In the genomic region with DNA sequence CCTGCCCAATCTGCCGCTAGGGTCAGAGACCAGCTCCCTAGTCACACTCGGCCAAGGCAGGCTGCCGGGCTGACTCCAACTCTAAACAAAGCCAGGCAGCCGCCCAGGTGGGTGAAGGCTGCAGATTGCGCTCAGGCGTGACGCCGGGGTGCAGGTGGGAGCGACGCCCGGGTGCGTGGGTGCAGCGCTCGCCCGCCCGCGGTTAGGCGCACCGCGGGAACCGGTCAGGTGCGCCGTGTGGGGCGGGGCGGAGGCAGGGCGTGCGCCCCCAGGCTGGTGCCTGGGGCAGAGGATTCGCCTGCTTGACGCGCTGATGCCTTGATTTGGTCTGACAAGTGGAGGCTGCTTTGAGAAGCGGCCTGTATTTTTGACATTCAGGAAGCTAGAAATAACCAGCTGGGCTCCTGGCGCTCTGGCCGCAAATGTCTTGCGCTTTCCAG, we compare ENCODE assay signal across 8 cellular contexts.
DNase-seq lines count a peak whose midpoint lies in the region; ATAC-seq and TF ChIP-seq lines count a peak whose summit lies in the region.

No MANE protein-coding gene starts in this region.

- ATAC-seq in GM18867 (IDR thresholded peaks at IDR 0.05; ENCODE audit: unreplicated experiment) (peak; percentile 88), HG02884 (IDR thresholded peaks at IDR 0.05; ENCODE audit: unreplicated experiment) (peak; percentile 84)

- no peaks in the 10 kb centered on the region for H3K9me3 Mint-ChIP-seq in activated naive CD4-positive, alpha-beta T cell treated with anti-CD3 and anti-CD28 coated beads, Interleukin-2, amount 50 U/mL, for 24 hours

- DNase-seq in NCI-H69 (lab: John Stamatoyannopoulos, UW) (peak; percentile 84), erythroblast (lab: John Stamatoyannopoulos, UW) (no peak), epidermal melanocyte (ENCODE audit: insufficient read length, low spot score) (no peak)
- peak; percentile 52 to 81 for DNase-seq in stimulated activated CD4-positive, alpha-beta T cell treated with anti-CD3 and anti-CD28 coated beads, Interleukin-4, amount 100 ng/mL, for 4 hours

- peak overlapping the region; percentile 58 for H3K4me3 ChIP-seq in iPS-18c (ENCODE audit: insufficient read depth, low read depth, low read length)

- no peaks in the 10 kb centered on the region for H3K9me3 ChIP-seq in iPS-18c (ENCODE audit: control insufficient read depth, insufficient read depth, low read length)

- no peak for TF ChIP-seq POLR2A in erythroblast (IDR thresholded peaks at IDR 0.05; ENCODE audit: low read length)

- H3K27me3 Mint-ChIP-seq in activated naive CD4-positive, alpha-beta T cell treated with anti-CD3 and anti-CD28 coated beads, Interleukin-2, amount 50 U/mL, for 24 hours = no peaks in the 10 kb centered on the region

- H3K4me3 Mint-ChIP-seq in activated naive CD4-positive, alpha-beta T cell treated with anti-CD3 and anti-CD28 coated beads, Interleukin-2, amount 50 U/mL, for 24 hours = peak overlapping the region; percentile 75

- no peak overlapping the region for H3K27ac Mint-ChIP-seq in activated naive CD4-positive, alpha-beta T cell treated with anti-CD3 and anti-CD28 coated beads, Interleukin-2, amount 50 U/mL, for 24 hours

- no peaks in the 10 kb centered on the region for H3K36me3 Mint-ChIP-seq in activated naive CD4-positive, alpha-beta T cell treated with anti-CD3 and anti-CD28 coated beads, Interleukin-2, amount 50 U/mL, for 24 hours

- H3K4me1 Mint-ChIP-seq in activated naive CD4-positive, alpha-beta T cell treated with anti-CD3 and anti-CD28 coated beads, Interleukin-2, amount 50 U/mL, for 24 hours = peaks cover 76% of the 10 kb centered on the region

Comparison
In these comparisons a context has a peak if more than half of its experiments do, and no peak if none do; other contexts are left out.
1. DNase-seq: peak in NCI-H69 (single experiment) and stimulated activated CD4-positive, alpha-beta T cell treated with anti-CD3 and anti-CD28 coated beads, Interleukin-4, amount 100 ng/mL, for 4 hours (2 of 2); none in erythroblast (0 of 2) and epidermal melanocyte (single experiment).